In genomic region chr1:28248273-28249012, GRCh38 we compare ENCODE assay signal across 1 cellular context.
TF ChIP-seq lines count a peak whose summit lies in the region.

No MANE protein-coding gene starts in this region.

TF ChIP-seq in K562, 482 proteins besides CTCF, POLR2A, EP300 and RAD21 (continued from another document):
- TF ChIP-seq IRF1 (CRISPR knock-in tag; IDR thresholded peaks at IDR 0.05; ENCODE audit: borderline replicate concordance) (no peak), ZNF75A (CRISPR knock-in tag; IDR thresholded peaks at IDR 0.05) (no peak)
TF ChIP-seq in K562: peak in this region for 73.
